Comparison of ENCODE assay signal across 29 cellular contexts in the genomic region with DNA sequence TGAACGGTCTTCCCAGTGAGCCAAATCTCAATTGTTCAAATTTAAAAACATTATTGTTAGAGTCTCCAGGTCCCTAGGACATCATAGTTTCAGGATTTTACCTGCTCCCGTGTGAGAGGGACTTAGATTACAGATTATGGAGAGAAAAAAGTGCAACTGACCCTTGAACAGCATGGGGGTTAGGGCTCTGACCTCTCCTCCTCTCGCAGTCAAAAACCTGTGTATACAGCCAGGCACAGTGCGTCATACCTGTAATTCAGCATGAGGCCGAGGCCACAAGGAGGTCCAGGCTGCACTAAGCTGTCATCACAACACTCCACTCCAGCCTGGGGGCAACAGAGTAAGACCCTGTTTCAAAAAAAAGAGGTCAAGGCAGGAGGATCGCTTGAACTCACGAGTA.
"Had no signal": no experiment of that assay in that cellular context is flagged by ENCODE, and none has a peak within 500 bp of the region (broad histone marks: within the 10 kb centered on the region; RNA-seq: fewer than 3 reads in every experiment).

No MANE protein-coding gene starts in this region.

- H3K27me3 ChIP-seq: heart left ventricle, left lung, pancreas, stomach, testis, thyroid gland, transverse colon, uterus had no signal

- H3K27me3 Mint-ChIP-seq: naive B cell; stimulated activated naive B cell treated with anti-CD40 and anti-IgM and Interleukin-4, amounts not matched to agents 10 μg/mL and 1 μg/mL and 100 μg/mL, for 72 hours had no signal

- H3K9me3 ChIP-seq: heart left ventricle, left lung, pancreas, prostate gland, stomach, testis, thyroid gland, transverse colon, uterus had no signal

- H3K4me2 ChIP-seq: smooth muscle cell had no signal

- FAIRE-seq: keratinocyte, pancreas had no signal

- H3K4me3 ChIP-seq: heart left ventricle, left lung, lung, pancreas, prostate gland, smooth muscle cell, stomach, testis, thyroid gland, transverse colon, uterus had no signal

- H3K4me1 ChIP-seq: heart left ventricle, left lung, pancreas, prostate gland, stomach, testis, thyroid gland, transverse colon, uterus had no signal

- H3K27ac ChIP-seq: heart left ventricle, left lung, pancreas, prostate gland, stomach, testis, thyroid gland, transverse colon, uterus had no signal

- H3K9me3 Mint-ChIP-seq: natural killer cell; nephron progenitor cell; stimulated activated naive B cell treated with anti-CD40 and anti-IgM and Interleukin-4, amounts not matched to agents 10 μg/mL and 1 μg/mL and 100 μg/mL, for 72 hours had no signal

- H3K4me1 Mint-ChIP-seq: mesothelial cell of epicardium, nephron progenitor cell had no signal

- H3K4me3 Mint-ChIP-seq: mesothelial cell of epicardium; naive B cell; natural killer cell; nephron progenitor cell; stimulated activated naive B cell treated with anti-CD40 and anti-IgM and Interleukin-4, amounts not matched to agents 10 μg/mL and 1 μg/mL and 100 μg/mL, for 72 hours had no signal

- H3K27ac Mint-ChIP-seq: mesothelial cell of epicardium; nephron progenitor cell; stimulated activated naive B cell treated with anti-CD40 and anti-IgM and Interleukin-4, amounts not matched to agents 10 μg/mL and 1 μg/mL and 100 μg/mL, for 72 hours had no signal

- DNase-seq: heart left ventricle; kidney glomerular epithelial cell; left cardiac atrium; left lung; mesendoderm; naive B cell; natural killer cell; nephron progenitor cell; nucleus accumbens; pancreas; posterior cingulate gyrus; retina; right cardiac atrium; stimulated activated CD4-positive, alpha-beta T cell treated with anti-CD3 and anti-CD28 coated beads, Interleukin-1b, Interleukin-23, amount 100 ng/mL, for 48 hours; stimulated activated CD4-positive, alpha-beta T cell treated with anti-CD3 and anti-CD28 coated beads, Interleukin-2, amount 100 ng/mL, for 48 hours; stimulated activated CD4-positive, alpha-beta T cell treated with anti-CD3 and anti-CD28 coated beads, Interleukin-4, amount 100 ng/mL, for 4 hours; stimulated activated CD8-positive, alpha-beta memory T cell treated with anti-CD3 and anti-CD28 coated beads, Interleukin-4, amount 100 ng/mL, for 48 hours; stimulated activated naive B cell treated with anti-CD40 and anti-IgM and Interleukin-4, amounts not matched to agents 10 μg/mL and 1 μg/mL and 100 μg/mL, for 72 hours; stimulated activated naive CD8-positive, alpha-beta T cell treated with anti-CD3 and anti-CD28 coated beads, Interleukin-15, Interleukin-2, amounts not matched to agents 100 U/mL and 50 U/mL, for 24 hours; stomach; testis; thyroid gland; transverse colon; uterus had no signal

- H3K36me3 ChIP-seq: uterus had no signal

- ATAC-seq: left lung; natural killer cell; pancreas; right cardiac atrium; stimulated activated naive B cell treated with anti-CD40 and anti-IgM and Interleukin-4, amounts not matched to agents 10 μg/mL and 1 μg/mL and 100 μg/mL, for 72 hours; stimulated activated naive CD8-positive, alpha-beta T cell treated with anti-CD3 and anti-CD28 coated beads, Interleukin-15, Interleukin-2, amounts not matched to agents 100 U/mL and 50 U/mL, for 24 hours had no signal
